Comparison of ENCODE assay signal across 9 cellular contexts in the genomic region with DNA sequence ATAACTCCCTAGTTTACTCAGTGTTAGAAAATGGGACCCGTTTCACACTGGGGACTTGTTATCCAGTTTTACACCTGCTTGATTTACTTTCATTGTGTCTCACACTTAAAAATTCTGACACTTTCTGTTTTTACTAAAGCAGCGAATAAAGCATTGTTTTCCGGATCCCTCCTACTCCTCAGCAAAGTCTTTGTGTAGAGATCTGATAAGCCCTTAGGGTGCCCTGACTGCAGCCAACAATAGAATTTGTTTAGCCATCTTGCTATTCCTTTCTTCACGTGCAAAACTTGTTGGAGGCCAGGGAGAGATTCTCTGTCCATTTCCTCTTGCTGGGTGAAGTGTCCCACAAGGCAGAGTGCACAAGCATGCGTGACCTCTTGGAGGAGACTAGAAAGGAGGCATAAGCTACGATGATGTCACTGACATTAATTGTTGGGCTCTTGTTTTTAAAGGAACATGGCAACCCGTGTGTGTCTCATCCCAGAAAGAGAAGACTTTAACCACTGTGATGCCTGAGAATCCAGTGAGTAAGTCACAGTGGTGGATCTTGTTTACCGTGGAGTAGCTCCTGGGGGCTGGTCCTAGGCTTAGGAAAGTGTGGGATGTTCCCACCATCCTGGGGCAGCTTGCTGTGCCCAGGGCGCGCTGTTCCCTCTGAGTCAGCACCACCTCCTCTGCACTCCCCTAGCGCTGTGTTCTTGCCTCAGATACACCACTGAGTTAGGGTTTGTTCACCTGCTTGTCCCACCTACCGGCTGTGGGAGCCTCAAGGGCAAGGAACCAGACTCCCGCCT. TPM values are rescaled to one million over a fixed set of nuclear protein-coding genes. Genes with fewer than 3 reads are reported as not detected.
A peak's percentile ranks its signal among the peaks of the same experiment; 100 is the strongest.
DNase-seq lines count a peak whose midpoint lies in the region; ATAC-seq and TF ChIP-seq lines count a peak whose summit lies in the region.
"Had no signal": no experiment of that assay in that cellular context is flagged by ENCODE, and none has a peak within 500 bp of the region (broad histone marks: within the 10 kb centered on the region; RNA-seq: fewer than 3 reads in every experiment).

No MANE protein-coding gene starts in this region.

- no peak overlapping the region for H3K9ac ChIP-seq in rectal smooth muscle tissue (ENCODE audit: low read length)

- intact Hi-C loops in left colon (cut with DNase I, micrococcal nuclease), result no loop called here

- H3K4me3 ChIP-seq in RWPE2 (ENCODE audit: severe bottlenecking), result no peak overlapping the region
- no peak overlapping the region for H3K4me3 ChIP-seq in fibroblast of mammary gland (ENCODE audit: control insufficient read depth, low read depth, low read length)
- no peak overlapping the region for H3K4me3 ChIP-seq in rectal smooth muscle tissue (ENCODE audit: low read length)

- peak; percentile 22; the same call in 1 of the 3 replicates for ATAC-seq in RWPE2 (ENCODE audit: low read depth)
- no peak for ATAC-seq in left colon
- no peak for ATAC-seq in HG02884 (IDR thresholded peaks at IDR 0.05; ENCODE audit: unreplicated experiment)

- H3K27ac ChIP-seq in RWPE2 (ENCODE audit: poor library complexity, severe bottlenecking) (peak overlapping the region; percentile 37), rectal smooth muscle tissue (ENCODE audit: low read depth, low read length) (peak overlapping the region; percentile 95)

- H3K4me1 ChIP-seq in RWPE2 (ENCODE audit: insufficient read depth, poor library complexity, severe bottlenecking) (no peaks in the 10 kb centered on the region), rectal smooth muscle tissue (ENCODE audit: control insufficient read depth, insufficient read depth, low read length) (peaks cover 67% of the 10 kb centered on the region)

- TF ChIP-seq CTCF in RWPE2 (IDR thresholded peaks at IDR 0.05; ENCODE audit: poor library complexity, severe bottlenecking) (no peak), fibroblast of mammary gland (conservative IDR thresholded peaks at IDR 0.05; ENCODE audit: control insufficient read depth, insufficient read depth, low read depth, low read length) (no peak)

- H3K36me3 ChIP-seq in RWPE2 (ENCODE audit: low read depth), result peaks cover 98% of the 10 kb centered on the region
- H3K36me3 ChIP-seq in rectal smooth muscle tissue (ENCODE audit: control insufficient read depth, insufficient read depth, low read length), result no peaks in the 10 kb centered on the region

- DNase-seq in Daoy (ENCODE audit: low read depth), result peak; percentile 94
- DNase-seq in RWPE2 (ENCODE audit: low spot score), result no peak
- DNase-seq in fibroblast of mammary gland (ENCODE audit: low read depth), result peak; percentile 100
- no peak for DNase-seq in left colon
- DNase-seq in DMS79 (lab: John Stamatoyannopoulos, UW), result no peak
- no peak for DNase-seq in stimulated activated naive CD4-positive, alpha-beta T cell treated with Interleukin-2 at 50 U/mL for 16 hours (lab: John Stamatoyannopoulos, UW)
- DNase-seq: activated naive CD8-positive, alpha-beta T cell treated with anti-CD3 and anti-CD28 coated beads, Interleukin-2, amount 10 ng/mL, durations not matched to agents 7 days and 5 days had no signal

- H3K9me3 ChIP-seq in RWPE2 (ENCODE audit: severe bottlenecking), result no peaks in the 10 kb centered on the region

- H3K27me3 ChIP-seq in RWPE2 (ENCODE audit: insufficient read depth, poor library complexity, severe bottlenecking) (no peaks in the 10 kb centered on the region), rectal smooth muscle tissue (ENCODE audit: control insufficient read depth, insufficient read depth, low read length) (no peaks in the 10 kb centered on the region)

RNA-seq across cellular contexts. Expression of a gene that starts 27.7 kb away (rescaled TPM):
- total RNA-seq in Daoy (2014; rRNA removed; shearing (Covaris generic)), result 135 and 178 TPM in 2 replicates
- 100 to 1,000 TPM; 268 to 361 TPM for total RNA-seq in left colon

Comparison
In these comparisons a context has a peak if more than half of its experiments do, and no peak if none do; other contexts are left out.
1. DNase-seq: peak in Daoy (single experiment) and fibroblast of mammary gland (single experiment); none in RWPE2 (single experiment), left colon (0 of 2), DMS79 (single experiment) and stimulated activated naive CD4-positive, alpha-beta T cell treated with Interleukin-2 at 50 U/mL for 16 hours (single experiment).